ENCODE assay signal across 25 cellular contexts in the genomic region with DNA sequence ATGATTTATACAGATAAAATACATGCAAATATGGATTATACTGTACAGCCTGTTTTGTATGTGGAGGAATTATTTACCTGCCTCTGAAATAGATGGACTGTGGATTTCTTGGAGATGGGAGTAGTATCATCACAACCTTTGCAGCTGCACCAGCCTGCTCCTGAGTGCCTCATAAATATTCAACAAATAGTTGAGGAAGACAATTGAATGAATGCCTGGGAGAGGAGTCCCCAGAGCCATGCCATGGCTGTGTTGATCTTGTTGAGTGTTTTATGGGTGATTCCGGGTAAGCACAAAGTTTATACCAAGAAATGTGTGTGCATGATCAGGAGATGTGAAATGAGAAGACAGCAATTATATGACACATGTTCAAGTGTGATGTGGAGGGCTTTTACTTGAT.
"Had no signal": no experiment of that assay in that cellular context is flagged by ENCODE, and none has a peak within 500 bp of the region (broad histone marks: within the 10 kb centered on the region; RNA-seq: fewer than 3 reads in every experiment).

No MANE protein-coding gene starts in this region.

- DNase-seq: left ventricle myocardium inferior; mesendoderm; naive B cell; natural killer cell; nephron progenitor cell; pancreas; posterior cingulate gyrus; retina; right lobe of liver; stimulated activated CD4-positive, alpha-beta T cell treated with anti-CD3 and anti-CD28 coated beads, Interleukin-1b, Interleukin-23, amount 100 ng/mL, for 48 hours; stimulated activated CD4-positive, alpha-beta T cell treated with anti-CD3 and anti-CD28 coated beads, Interleukin-2, amount 100 ng/mL, for 48 hours; stimulated activated CD4-positive, alpha-beta T cell treated with anti-CD3 and anti-CD28 coated beads, Interleukin-4, amount 100 ng/mL, for 4 hours; stimulated activated CD8-positive, alpha-beta memory T cell treated with anti-CD3 and anti-CD28 coated beads, Interleukin-4, amount 100 ng/mL, for 48 hours; stimulated activated naive CD4-positive, alpha-beta T cell treated with Interleukin-2 at 50 U/mL for 16 hours; stimulated activated naive CD8-positive, alpha-beta T cell treated with anti-CD3 and anti-CD28 coated beads, Interleukin-15, amount 100 ng/mL, for 72 hours; substantia nigra; uterus had no signal

- H3K4me1 Mint-ChIP-seq: naive B cell; natural killer cell; stimulated activated memory B cell treated with anti-CD40 and anti-IgM and Interleukin-4, amounts not matched to agents 10 μg/mL and 1 μg/mL and 100 μg/mL, for 72 hours; stimulated activated naive CD8-positive, alpha-beta T cell treated with anti-CD3 and anti-CD28 coated beads, Interleukin-15, amount 100 ng/mL, for 72 hours had no signal

- H3K36me3 ChIP-seq: left ventricle myocardium inferior, pancreas, prostate gland, right lobe of liver, tibial nerve, uterus had no signal

- H3K27ac ChIP-seq: hepatocyte, left ventricle myocardium inferior, pancreas, prostate gland, right lobe of liver, tibial nerve, uterus had no signal

- H2AFZ ChIP-seq: hepatocyte had no signal

- H3K27ac Mint-ChIP-seq: mesothelial cell of epicardium; naive B cell; natural killer cell; stimulated activated memory B cell treated with anti-CD40 and anti-IgM and Interleukin-4, amounts not matched to agents 10 μg/mL and 1 μg/mL and 100 μg/mL, for 72 hours; stimulated activated naive CD8-positive, alpha-beta T cell treated with anti-CD3 and anti-CD28 coated beads, Interleukin-15, amount 100 ng/mL, for 72 hours; type B pancreatic cell had no signal

- H3K4me2 ChIP-seq: hepatocyte, smooth muscle cell had no signal

- H3K9me3 Mint-ChIP-seq: mesothelial cell of epicardium; natural killer cell; nephron progenitor cell; stimulated activated memory B cell treated with anti-CD40 and anti-IgM and Interleukin-4, amounts not matched to agents 10 μg/mL and 1 μg/mL and 100 μg/mL, for 72 hours; stimulated activated naive CD8-positive, alpha-beta T cell treated with anti-CD3 and anti-CD28 coated beads, Interleukin-15, amount 100 ng/mL, for 72 hours; type B pancreatic cell had no signal

- FAIRE-seq: pancreas had no signal

- ATAC-seq: natural killer cell; pancreas; right lobe of liver; stimulated activated memory B cell treated with anti-CD40 and anti-IgM and Interleukin-4, amounts not matched to agents 10 μg/mL and 1 μg/mL and 100 μg/mL, for 72 hours; stimulated activated naive CD8-positive, alpha-beta T cell treated with anti-CD3 and anti-CD28 coated beads, Interleukin-15, amount 100 ng/mL, for 72 hours had no signal

- H3K4me1 ChIP-seq: pancreas, prostate gland, right lobe of liver, uterus had no signal

- H3K9me3 ChIP-seq: left ventricle myocardium inferior, pancreas, prostate gland, right lobe of liver, tibial nerve, uterus had no signal

- H3K27me3 Mint-ChIP-seq: type B pancreatic cell had no signal

- H3K79me2 ChIP-seq: hepatocyte had no signal

- H3K4me3 ChIP-seq: hepatocyte, left ventricle myocardium inferior, lung, pancreas, prostate gland, right lobe of liver, smooth muscle cell, tibial nerve, uterus had no signal

- H3K27me3 ChIP-seq: hepatocyte, pancreas, right lobe of liver, tibial nerve, uterus had no signal

- H3K4me3 Mint-ChIP-seq: mesothelial cell of epicardium; naive B cell; natural killer cell; nephron progenitor cell; stimulated activated memory B cell treated with anti-CD40 and anti-IgM and Interleukin-4, amounts not matched to agents 10 μg/mL and 1 μg/mL and 100 μg/mL, for 72 hours; stimulated activated naive CD8-positive, alpha-beta T cell treated with anti-CD3 and anti-CD28 coated beads, Interleukin-15, amount 100 ng/mL, for 72 hours; type B pancreatic cell had no signal

- H3K36me3 Mint-ChIP-seq: mesothelial cell of epicardium; naive B cell; natural killer cell; stimulated activated memory B cell treated with anti-CD40 and anti-IgM and Interleukin-4, amounts not matched to agents 10 μg/mL and 1 μg/mL and 100 μg/mL, for 72 hours; type B pancreatic cell had no signal
